In genomic region chr7:112789824-112790650, GRCh38 we compare ENCODE assay signal across 8 cellular contexts. TPM values are rescaled to one million over a fixed set of nuclear protein-coding genes. Genes with fewer than 3 reads are reported as not detected.
A peak's percentile ranks its signal among the peaks of the same experiment; 100 is the strongest.
DNase-seq lines count a peak whose midpoint lies in the region; ATAC-seq and TF ChIP-seq lines count a peak whose summit lies in the region.

Gene TMEM168 (minus strand): TSS chr7:112790393. CDS start chr7:112784825, 5,568 bp downstream.

- peaks cover 44% of the 10 kb centered on the region for H3K4me1 Mint-ChIP-seq in activated CD4-positive, alpha-beta T cell treated with anti-CD3 and anti-CD28 coated beads for 36 hours

- CTCF ChIA-PET in activated CD4-positive, alpha-beta T cell treated with anti-CD3 and anti-CD28 coated beads for 36 hours (lab: Charles Lee), result interaction anchor here (1.1 to 1.4 kb wide), 2 partner anchors 21 to 110 kb away, joined by 3 to 4 read pairs; no protein-coding TSS in a partner anchor

- peaks cover 2% of the 10 kb centered on the region for H3K9me3 Mint-ChIP-seq in activated CD4-positive, alpha-beta T cell treated with anti-CD3 and anti-CD28 coated beads for 36 hours (ENCODE audit: low read depth)

- DNase-seq in AG10803 (ENCODE audit: low read depth) (peak; percentile 77), NCI-H460 (ENCODE audit: extremely low read depth, low read depth) (peak; percentile 52), choroid plexus epithelial cell (ENCODE audit: low read depth) (peak; percentile 83), kidney glomerular epithelial cell (lab: John Stamatoyannopoulos, UW) (peak; percentile 60)
- peak; percentile 93 for DNase-seq in activated CD4-positive, alpha-beta T cell treated with anti-CD3 and anti-CD28 coated beads for 36 hours
- DNase-seq in stimulated activated CD4-positive, alpha-beta T cell treated with anti-CD3 and anti-CD28 coated beads, Interleukin-15, amount 100 ng/mL, for 48 hours (ENCODE audit: low read depth in 2 of 2), result peak; percentile 73 to 84

- TF ChIP-seq CTCF in AG10803 (conservative IDR thresholded peaks at IDR 0.05; ENCODE audit: low read length) (peak; percentile 0; the same call in 1 of the 2 replicates), choroid plexus epithelial cell (conservative IDR thresholded peaks at IDR 0.05; ENCODE audit: low read depth, low read length) (peak; percentile 4)

- H3K4me3 Mint-ChIP-seq in activated CD4-positive, alpha-beta T cell treated with anti-CD3 and anti-CD28 coated beads for 36 hours, result peak within 1 kb of the TSS; percentile 86

- POLR2A ChIA-PET in activated CD4-positive, alpha-beta T cell treated with anti-CD3 and anti-CD28 coated beads for 36 hours (lab: Charles Lee), result no interaction called here

- intact Hi-C loops in activated CD4-positive, alpha-beta T cell treated with anti-CD3 and anti-CD28 coated beads for 36 hours (cut with DNase I, micrococcal nuclease), result loop anchor here (1.0 to 10.0 kb wide), 9 partner anchors 8 to 340 kb away; partner anchors contain the start of genes IFRD1 (in 2 of the 2) and SMIM30 (in 2 of the 2)

- peak within 1 kb of the TSS; percentile 96 for H3K27ac Mint-ChIP-seq in activated CD4-positive, alpha-beta T cell treated with anti-CD3 and anti-CD28 coated beads for 36 hours

- peak within 1 kb of the TSS; percentile 96 for H3K4me3 ChIP-seq in AG10803 (ENCODE audit: low read length)
- H3K4me3 ChIP-seq in choroid plexus epithelial cell (ENCODE audit: low read depth, low read length), result peak within 1 kb of the TSS; percentile 89

- ATAC-seq in GM19023 (IDR thresholded peaks at IDR 0.05; ENCODE audit: unreplicated experiment), result peak; percentile 85
- peak; percentile 79 for ATAC-seq in HG03280 (IDR thresholded peaks at IDR 0.05; ENCODE audit: unreplicated experiment)
- peak; percentile 85 for ATAC-seq in activated CD4-positive, alpha-beta T cell treated with anti-CD3 and anti-CD28 coated beads for 36 hours

- peaks cover 9% of the 10 kb centered on the region for H3K36me3 Mint-ChIP-seq in activated CD4-positive, alpha-beta T cell treated with anti-CD3 and anti-CD28 coated beads for 36 hours (ENCODE audit: low read depth)

- no peaks in the 10 kb centered on the region for H3K27me3 Mint-ChIP-seq in activated CD4-positive, alpha-beta T cell treated with anti-CD3 and anti-CD28 coated beads for 36 hours

RNA-seq across cellular contexts. Expression of gene TMEM168, which starts in this region (rescaled TPM):
- 28.5 and 35.2 TPM in 2 replicates for total RNA-seq in NCI-H460 (2014; rRNA removed; shearing (Covaris generic))
- polyA plus RNA-seq in NCI-H460 (2014; cell fraction: nucleus; rRNA removed), result 24.0 and 32.7 TPM in 2 replicates
- total RNA-seq in activated CD4-positive, alpha-beta T cell treated with anti-CD3 and anti-CD28 coated beads for 36 hours, result 10 to 100 TPM; 16.7 to 18.3 TPM

Comparison
In these comparisons a context has a peak if more than half of its experiments do, and no peak if none do; other contexts are left out.
1. Peak in every context shown above with its lines: DNase-seq, ATAC-seq and H3K4me3 ChIP-seq.